23 cellular contexts compared by ENCODE assay signal in the genomic region with DNA sequence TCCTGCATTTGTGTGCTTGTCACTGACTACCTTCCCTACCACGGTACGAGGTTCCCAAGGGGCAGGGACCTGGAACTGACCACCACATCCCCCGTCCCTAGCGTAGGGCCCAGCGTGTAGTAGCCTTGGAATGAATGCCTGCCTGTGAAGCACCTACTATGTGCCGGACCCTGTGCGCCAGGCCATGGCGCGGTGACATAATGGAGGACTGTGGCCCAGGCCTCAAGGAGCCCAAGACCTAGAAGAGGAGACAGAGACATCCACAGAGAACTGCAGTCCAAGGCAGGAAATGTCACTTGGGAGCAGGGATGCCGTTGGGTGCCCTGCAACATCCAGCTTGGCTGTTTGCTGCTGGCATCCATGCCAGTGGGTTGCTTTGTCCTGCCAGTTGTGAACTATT.
"Had no signal": no experiment of that assay in that cellular context is flagged by ENCODE, and none has a peak within 500 bp of the region (broad histone marks: within the 10 kb centered on the region; RNA-seq: fewer than 3 reads in every experiment).

No MANE protein-coding gene starts in this region.

- H3K4me3 ChIP-seq: adrenal gland, body of pancreas, colonic mucosa, left ventricle myocardium inferior, prostate gland, smooth muscle cell, testis, transverse colon had no signal

- H3K27ac Mint-ChIP-seq: activated naive CD8-positive, alpha-beta T cell; natural killer cell had no signal

- DNase-seq: activated CD4-positive, alpha-beta T cell treated with anti-CD3 and anti-CD28 coated beads for 4 hours; activated CD4-positive, alpha-beta T cell treated with anti-CD3 and anti-CD28 coated beads, Interleukin-2, amount 50 U/mL, for 48 hours; activated CD8-positive, alpha-beta memory T cell treated with anti-CD3 and anti-CD28 coated beads for 24 hours; activated effector memory CD4-positive, alpha-beta T cell treated with Interleukin-2 at 50 U/mL for 16 hours; activated naive CD4-positive, alpha-beta T cell treated with Interleukin-2 at 50 U/mL for 16 hours; adrenal gland; aorta; body of pancreas; effector CD8-positive, alpha-beta T cell; left ventricle myocardium inferior; mammary epithelial cell; natural killer cell; retina; stimulated activated CD4-positive, alpha-beta T cell treated with anti-CD3 and anti-CD28 coated beads, Interleukin-15, amount 100 ng/mL, for 24 hours; stimulated activated naive CD4-positive, alpha-beta T cell treated with Interleukin-2 at 50 U/mL for 16 hours; testis had no signal

- H3K9me3 Mint-ChIP-seq: natural killer cell had no signal

- H3K4me1 ChIP-seq: adrenal gland, colonic mucosa, left ventricle myocardium inferior, prostate gland, testis had no signal

- H3K9me3 ChIP-seq: adrenal gland, body of pancreas, colonic mucosa, left ventricle myocardium inferior, prostate gland, testis, transverse colon had no signal

- FAIRE-seq: frontal cortex, islet of Langerhans had no signal

- H3K36me3 ChIP-seq: adrenal gland, colonic mucosa, left ventricle myocardium inferior, prostate gland, transverse colon had no signal

- H3K36me3 Mint-ChIP-seq: activated naive CD8-positive, alpha-beta T cell; natural killer cell had no signal

- H3K4me3 Mint-ChIP-seq: activated naive CD8-positive, alpha-beta T cell; natural killer cell had no signal

- H3K27me3 ChIP-seq: adrenal gland, body of pancreas, colonic mucosa, testis, transverse colon had no signal

- H3K4me1 Mint-ChIP-seq: natural killer cell had no signal

- H3K27ac ChIP-seq: adrenal gland, body of pancreas, left ventricle myocardium inferior, prostate gland, testis had no signal

- H3K4me2 ChIP-seq: smooth muscle cell had no signal
